28 cellular contexts compared by ENCODE assay signal in genomic region chrX:51437521-51437920, GRCh38.
"Had no signal": no experiment of that assay in that cellular context is flagged by ENCODE, and none has a peak within 500 bp of the region (broad histone marks: within the 10 kb centered on the region; RNA-seq: fewer than 3 reads in every experiment).

No MANE protein-coding gene starts in this region.

- ATAC-seq: effector memory CD8-positive, alpha-beta T cell; esophagus mucosa; foreskin keratinocyte; gastrocnemius medialis; gastroesophageal sphincter; heart left ventricle; heart right ventricle had no signal

- H3K27me3 ChIP-seq: colonic mucosa, esophagus muscularis mucosa, esophagus squamous epithelium, foreskin keratinocyte, gastroesophageal sphincter had no signal

- H3K9me3 ChIP-seq: colonic mucosa, esophagus muscularis mucosa, esophagus squamous epithelium, gastrocnemius medialis, gastroesophageal sphincter, heart left ventricle, heart right ventricle had no signal

- H3K4me3 ChIP-seq: colonic mucosa, coronary artery, dorsolateral prefrontal cortex, esophagus muscularis mucosa, esophagus squamous epithelium, gastrocnemius medialis, gastroesophageal sphincter, heart left ventricle, heart right ventricle had no signal

- H3K27me3 Mint-ChIP-seq: dendritic cell treated with granulocyte-macrophage colony-stimulating factor and Interleukin-4, amounts not matched to agents 40 ng/mL and 50 ng/mL, for 4 days had no signal

- H3K4me3 Mint-ChIP-seq: dendritic cell treated with granulocyte-macrophage colony-stimulating factor and Interleukin-4, amounts not matched to agents 40 ng/mL and 50 ng/mL, for 4 days; effector memory CD8-positive, alpha-beta T cell had no signal

- H3K4me1 ChIP-seq: colonic mucosa, esophagus muscularis mucosa, esophagus squamous epithelium, foreskin keratinocyte, gastrocnemius medialis, gastroesophageal sphincter, heart left ventricle, heart right ventricle had no signal

- FAIRE-seq: colon, endometrium, endothelial cell of umbilical vein, frontal cortex had no signal

- H3K9me3 Mint-ChIP-seq: dendritic cell treated with granulocyte-macrophage colony-stimulating factor and Interleukin-4, amounts not matched to agents 40 ng/mL and 50 ng/mL, for 4 days; effector memory CD8-positive, alpha-beta T cell had no signal

- DNase-seq: colonic mucosa; cortex of kidney; dermis blood vessel endothelial cell; dorsolateral prefrontal cortex; effector CD4-positive, alpha-beta T cell; effector CD8-positive, alpha-beta T cell; effector memory CD4-positive, alpha-beta T cell; effector memory CD8-positive, alpha-beta T cell; erythroblast; esophagus squamous epithelium; foreskin fibroblast; foreskin keratinocyte; foreskin melanocyte; gastrocnemius medialis; glutamatergic neuron; head of caudate nucleus; heart left ventricle; heart right ventricle had no signal

- H3K27ac ChIP-seq: colonic mucosa, coronary artery, dorsolateral prefrontal cortex, epithelial cell of prostate, esophagus muscularis mucosa, esophagus squamous epithelium, foreskin keratinocyte, gastrocnemius medialis, gastroesophageal sphincter, heart left ventricle, heart right ventricle had no signal

- H3K36me3 ChIP-seq: colonic mucosa, esophagus muscularis mucosa, esophagus squamous epithelium, gastrocnemius medialis, gastroesophageal sphincter, heart left ventricle, heart right ventricle had no signal

- H3K27ac Mint-ChIP-seq: dendritic cell treated with granulocyte-macrophage colony-stimulating factor and Interleukin-4, amounts not matched to agents 40 ng/mL and 50 ng/mL, for 4 days; effector memory CD8-positive, alpha-beta T cell had no signal
